In genomic region chr9:2127486-2127885, GRCh38 we compare ENCODE assay signal across 11 cellular contexts.
DNase-seq lines count a peak whose midpoint lies in the region; ATAC-seq and TF ChIP-seq lines count a peak whose summit lies in the region.
"Had no signal": no experiment of that assay in that cellular context is flagged by ENCODE, and none has a peak within 500 bp of the region (broad histone marks: within the 10 kb centered on the region; RNA-seq: fewer than 3 reads in every experiment).

No MANE protein-coding gene starts in this region.

- no peaks in the 10 kb centered on the region for H3K27me3 Mint-ChIP-seq in CD4-positive, alpha-beta T cell

- no peak overlapping the region for H3K4me3 Mint-ChIP-seq in CD4-positive, alpha-beta T cell

- no peaks in the 10 kb centered on the region for H3K27me3 ChIP-seq in CD4-positive, alpha-beta T cell (ENCODE audit: control insufficient read depth, insufficient read depth, low read length)
- H3K27me3 ChIP-seq in esophagus squamous epithelium = no peaks in the 10 kb centered on the region
- H3K27me3 ChIP-seq: SJSA1 had no signal

- 67 to 100% methylated on average over 1 of the region's 1 CpG for WGBS in esophagus squamous epithelium, 2 donors

- peaks cover 0 to 80% (median 4%) of the 10 kb centered on the region in 3 donors for H3K36me3 ChIP-seq in esophagus squamous epithelium
- H3K36me3 ChIP-seq: SJSA1 had no signal

- peaks cover 0 to 75% (median 14%) of the 10 kb centered on the region in 3 donors for H3K4me1 ChIP-seq in esophagus squamous epithelium
- H3K4me1 ChIP-seq: SJSA1 had no signal

- no peak overlapping the region for H3K27ac ChIP-seq in CD4-positive, alpha-beta T cell (ENCODE audit: low read depth, low read length)
- peak overlapping the region in 3 of 4 donors; percentile 77 to 81 (median 81) for H3K27ac ChIP-seq in esophagus squamous epithelium
- H3K27ac ChIP-seq: SJSA1 had no signal

- ATAC-seq in CD4-positive, alpha-beta T cell (ENCODE audit: poor library complexity) = no peak
- ATAC-seq in HG03108 (IDR thresholded peaks at IDR 0.05; ENCODE audit: unreplicated experiment) = no peak

- intact Hi-C loops in CD4-positive, alpha-beta T cell (cut with DNase I, micrococcal nuclease) = no loop called here
- intact Hi-C loops in esophagus squamous epithelium (cut with DNase I) = loop anchor here (10.0 kb wide), 1 partner anchor 707 kb away; no protein-coding TSS in a partner anchor

- H3K9me3 Mint-ChIP-seq in CD4-positive, alpha-beta T cell = no peaks in the 10 kb centered on the region

- TF ChIP-seq CTCF in CD4-positive, alpha-beta T cell (IDR thresholded peaks at IDR 0.05) = no peak
- no peak for TF ChIP-seq CTCF in esophagus squamous epithelium (IDR thresholded peaks at IDR 0.05)

- CTCF ChIA-PET in CD4-positive, alpha-beta T cell (lab: Charles Lee) = no interaction called here

- H3K4me1 Mint-ChIP-seq in CD4-positive, alpha-beta T cell (ENCODE audit: low read depth) = peaks cover 89% of the 10 kb centered on the region

- POLR2A ChIA-PET in CD4-positive, alpha-beta T cell (lab: Charles Lee) = no interaction called here

- H3K9me3 ChIP-seq in CD4-positive, alpha-beta T cell (ENCODE audit: control insufficient read depth, low read length) = no peaks in the 10 kb centered on the region
- no peaks in the 10 kb centered on the region for H3K9me3 ChIP-seq in esophagus squamous epithelium
- H3K9me3 ChIP-seq: SJSA1 had no signal

- no peak overlapping the region for H3K4me3 ChIP-seq in esophagus squamous epithelium
- H3K4me3 ChIP-seq: SJSA1 had no signal

- H3K36me3 Mint-ChIP-seq in CD4-positive, alpha-beta T cell (ENCODE audit: low read depth) = peaks cover 94% of the 10 kb centered on the region

- DNase-seq in CD4-positive, alpha-beta T cell = no peak
- DNase-seq in LHCN-M2 (ENCODE audit: low read depth) (peak; percentile 81), esophagus squamous epithelium (lab: John Stamatoyannopoulos, UW) (no peak), renal cortical epithelial cell (ENCODE audit: low read depth) (peak; percentile 81), GF-D8 (lab: John Stamatoyannopoulos, UW) (no peak), kidney glomerular epithelial cell (lab: John Stamatoyannopoulos, UW) (no peak), T1000 (lab: John Stamatoyannopoulos, UW) (no peak)
- DNase-seq: activated gamma-delta T cell, NCI-H524 had no signal

- no peak for TF ChIP-seq POLR2A in esophagus squamous epithelium (IDR thresholded peaks at IDR 0.05)

- peak overlapping the region; percentile 76 for H3K27ac Mint-ChIP-seq in CD4-positive, alpha-beta T cell

Comparison
In these comparisons a context has a peak if more than half of its experiments do, and no peak if none do; other contexts are left out.
1. DNase-seq: peak in LHCN-M2 (single experiment) and renal cortical epithelial cell (single experiment); none in CD4-positive, alpha-beta T cell (0 of 10), esophagus squamous epithelium (single experiment), GF-D8 (single experiment), kidney glomerular epithelial cell (single experiment) and T1000 (single experiment).